32 cellular contexts compared by ENCODE assay signal in genomic region chr15:87736921-87737389, GRCh38.
DNase-seq lines count a peak whose midpoint lies in the region; ATAC-seq and TF ChIP-seq lines count a peak whose summit lies in the region.
"Had no signal": no experiment of that assay in that cellular context is flagged by ENCODE, and none has a peak within 500 bp of the region (broad histone marks: within the 10 kb centered on the region; RNA-seq: fewer than 3 reads in every experiment).

No MANE protein-coding gene starts in this region.

- no peaks in the 10 kb centered on the region for H3K36me3 Mint-ChIP-seq in activated naive CD4-positive, alpha-beta T cell treated with anti-CD3 and anti-CD28 coated beads, Interleukin-2, amount 50 U/mL, for 24 hours
- H3K36me3 Mint-ChIP-seq in naive thymus-derived CD4-positive, alpha-beta T cell = no peaks in the 10 kb centered on the region
- H3K36me3 Mint-ChIP-seq: stimulated activated memory B cell treated with anti-CD40 and anti-IgM and Interleukin-4, amounts not matched to agents 10 μg/mL and 1 μg/mL and 100 μg/mL, for 72 hours had no signal

- H3K9me3 ChIP-seq in SK-N-SH = no peaks in the 10 kb centered on the region
- H3K9me3 ChIP-seq in naive thymus-derived CD4-positive, alpha-beta T cell (ENCODE audit: control insufficient read depth in 2 of 3, low read length in 3 of 3) = no peaks in the 10 kb centered on the region
- H3K9me3 ChIP-seq in heart right ventricle = no peaks in the 10 kb centered on the region
- H3K9me3 ChIP-seq: colonic mucosa, suprapubic skin had no signal

- H3K27me3 Mint-ChIP-seq in activated naive CD4-positive, alpha-beta T cell treated with anti-CD3 and anti-CD28 coated beads, Interleukin-2, amount 50 U/mL, for 24 hours = no peaks in the 10 kb centered on the region
- peaks cover 0 to 4% (median 0%) of the 10 kb centered on the region in 5 donors for H3K27me3 Mint-ChIP-seq in naive thymus-derived CD4-positive, alpha-beta T cell
- H3K27me3 Mint-ChIP-seq: stimulated activated memory B cell treated with anti-CD40 and anti-IgM and Interleukin-4, amounts not matched to agents 10 μg/mL and 1 μg/mL and 100 μg/mL, for 72 hours had no signal

- peak overlapping the region; percentile 34 for H3K4me3 Mint-ChIP-seq in activated naive CD4-positive, alpha-beta T cell treated with anti-CD3 and anti-CD28 coated beads, Interleukin-2, amount 50 U/mL, for 24 hours
- peak overlapping the region; percentile 31 to 82 (median 70) for H3K4me3 Mint-ChIP-seq in naive thymus-derived CD4-positive, alpha-beta T cell
- H3K4me3 Mint-ChIP-seq: neural crest cell; stimulated activated memory B cell treated with anti-CD40 and anti-IgM and Interleukin-4, amounts not matched to agents 10 μg/mL and 1 μg/mL and 100 μg/mL, for 72 hours had no signal

- peak; percentile 66 for ATAC-seq in naive thymus-derived CD4-positive, alpha-beta T cell
- no peak for ATAC-seq in HG03175 (IDR thresholded peaks at IDR 0.05; ENCODE audit: unreplicated experiment)
- ATAC-seq in heart right ventricle = no peak
- ATAC-seq: GM12878; HCT116; left cardiac atrium; Right ventricle myocardium inferior; sciatic nerve; stimulated activated memory B cell treated with anti-CD40 and anti-IgM and Interleukin-4, amounts not matched to agents 10 μg/mL and 1 μg/mL and 100 μg/mL, for 72 hours had no signal

- peak overlapping the region; percentile 16; the same call in 1 of the 2 replicates for H2AFZ ChIP-seq in SK-N-SH (ENCODE audit: low read depth)
- H2AFZ ChIP-seq: PC-9 had no signal

- WGBS in SK-N-SH (ENCODE audit: low lambda C conversion rate) = 76% methylated on average over 4 of the region's 4 CpGs
- 80 to 81% methylated on average over 4 of the region's 4 CpGs for WGBS in heart right ventricle, 2 donors

- H3K9me2 ChIP-seq in SK-N-SH = no peaks in the 10 kb centered on the region

- H3K27ac Mint-ChIP-seq in activated naive CD4-positive, alpha-beta T cell treated with anti-CD3 and anti-CD28 coated beads, Interleukin-2, amount 50 U/mL, for 24 hours = peak overlapping the region; percentile 73
- peak overlapping the region; percentile 50 to 87 (median 67) for H3K27ac Mint-ChIP-seq in naive thymus-derived CD4-positive, alpha-beta T cell
- H3K27ac Mint-ChIP-seq: stimulated activated memory B cell treated with anti-CD40 and anti-IgM and Interleukin-4, amounts not matched to agents 10 μg/mL and 1 μg/mL and 100 μg/mL, for 72 hours had no signal

- 0 out of 2 replicates have a peak overlapping the region, but pooled peaks have one; percentile 8 for H3K9ac ChIP-seq in SK-N-SH

- H3K4me2 ChIP-seq in SK-N-SH = peak overlapping the region; percentile 5; the same call in 1 of the 2 replicates
- H3K4me2 ChIP-seq: PC-9 had no signal

- no peak overlapping the region for H3K4me3 ChIP-seq in SK-N-SH (ENCODE audit: low read depth in 2 of 2, low read length in 1 of 2)
- no peak overlapping the region for H3K4me3 ChIP-seq in naive thymus-derived CD4-positive, alpha-beta T cell (ENCODE audit: low read length)
- no peak overlapping the region for H3K4me3 ChIP-seq in heart right ventricle
- H3K4me3 ChIP-seq: colonic mucosa, GM12878, PC-9, suprapubic skin had no signal

- TF ChIP-seq CTCF in SK-N-SH (IDR thresholded peaks at IDR 0.05) (no peak), heart right ventricle (IDR thresholded peaks at IDR 0.05) (no peak)

- POLR2A ChIA-PET in SK-N-SH (lab: Yijun Ruan, JAX) = no interaction called here
- POLR2A ChIA-PET in naive thymus-derived CD4-positive, alpha-beta T cell (lab: Charles Lee) = no interaction called here

- H3K27ac ChIP-seq in SK-N-SH (ENCODE audit: low read depth in 2 of 2, low read length in 1 of 2) (peak overlapping the region in 1 of 2 experiments; percentile 61; a peak in 2 of 4 replicates), heart right ventricle (no peak overlapping the region)
- no peak overlapping the region for H3K27ac ChIP-seq in naive thymus-derived CD4-positive, alpha-beta T cell (ENCODE audit: low read depth, low read length)
- H3K27ac ChIP-seq: colonic mucosa, HL-60, PC-9, suprapubic skin, VCaP had no signal

- peaks cover 26% of the 10 kb centered on the region for H3K4me1 Mint-ChIP-seq in activated naive CD4-positive, alpha-beta T cell treated with anti-CD3 and anti-CD28 coated beads, Interleukin-2, amount 50 U/mL, for 24 hours
- H3K4me1 Mint-ChIP-seq in naive thymus-derived CD4-positive, alpha-beta T cell = peaks cover 9 to 34% (median 30%) of the 10 kb centered on the region in 7 donors
- H3K4me1 Mint-ChIP-seq: stimulated activated memory B cell treated with anti-CD40 and anti-IgM and Interleukin-4, amounts not matched to agents 10 μg/mL and 1 μg/mL and 100 μg/mL, for 72 hours had no signal

- no peak for DNase-seq in activated naive CD4-positive, alpha-beta T cell (lab: John Stamatoyannopoulos, UW)
- DNase-seq in EL (peak; percentile 53), SK-N-SH (no peak), heart right ventricle (no peak)
- DNase-seq in naive thymus-derived CD4-positive, alpha-beta T cell = peak in 6 of 9 donors; percentile 27 to 69 (median 54)
- no peak for DNase-seq in NK-92 treated with Interleukin-12 subunit alpha and Interleukin-12 subunit beta, amount 100 ng/mL, for 24 hours (lab: John Stamatoyannopoulos, UW)
- DNase-seq: activated CD4-positive, alpha-beta T cell treated with anti-CD3 and anti-CD28 coated beads, Interleukin-2, amount 50 U/mL, for 1 hour; activated effector memory CD4-positive, alpha-beta T cell treated with Interleukin-2 at 50 U/mL for 16 hours; amygdala; Calu3; colonic mucosa; DMS79 treated with DMSO at 0.1 percent for 48 hours; effector memory CD4-positive, alpha-beta T cell; Kasumi-1; left cardiac atrium; NCI-H1048; NCI-H1694 treated with DMSO at 0.1 percent for 48 hours; PC-9; posterior cingulate gyrus; stimulated activated CD4-positive, alpha-beta T cell treated with anti-CD3 and anti-CD28 coated beads, Interleukin-4, amount 100 ng/mL, for 24 hours; T-helper 9 cell had no signal

- H4K20me1 ChIP-seq in SK-N-SH (ENCODE audit: insufficient read depth) = no peaks in the 10 kb centered on the region

- H3F3A ChIP-seq in SK-N-SH (replicated peaks; ENCODE audit: insufficient read depth) = peaks cover 5% of the 10 kb centered on the region

- intact Hi-C loops in naive thymus-derived CD4-positive, alpha-beta T cell (cut with micrococcal nuclease) = no loop called here
- intact Hi-C loops in heart right ventricle (cut with DNase I) = loop anchor here in 1 of 10 donors (10.0 kb wide), 1 partner anchor 118 kb away; no protein-coding TSS in a partner anchor

- H3K36me3 ChIP-seq in SK-N-SH (replicated peaks in 1 of 2; ENCODE audit: control insufficient read depth in 1 of 2, insufficient read depth in 2 of 2, low read length in 1 of 2) (no peaks in the 10 kb centered on the region), heart right ventricle (no peaks in the 10 kb centered on the region)
- H3K36me3 ChIP-seq in naive thymus-derived CD4-positive, alpha-beta T cell (ENCODE audit: control insufficient read depth in 2 of 3, insufficient read depth in 3 of 3, low read length in 3 of 3) = no peaks in the 10 kb centered on the region
- H3K36me3 ChIP-seq: colonic mucosa, suprapubic skin had no signal

- H3K27me3 ChIP-seq in SK-N-SH (ENCODE audit: insufficient read depth) (no peaks in the 10 kb centered on the region), heart right ventricle (no peaks in the 10 kb centered on the region)
- H3K27me3 ChIP-seq in naive thymus-derived CD4-positive, alpha-beta T cell (ENCODE audit: control insufficient read depth in 2 of 2, insufficient read depth in 2 of 2, low read length in 2 of 2) = no peaks in the 10 kb centered on the region
- H3K27me3 ChIP-seq: colonic mucosa, suprapubic skin had no signal

- no peaks in the 10 kb centered on the region for H3K9me3 Mint-ChIP-seq in activated naive CD4-positive, alpha-beta T cell treated with anti-CD3 and anti-CD28 coated beads, Interleukin-2, amount 50 U/mL, for 24 hours
- peaks cover 0 to 4% (median 0%) of the 10 kb centered on the region in 11 donors for H3K9me3 Mint-ChIP-seq in naive thymus-derived CD4-positive, alpha-beta T cell
- H3K9me3 Mint-ChIP-seq: neural crest cell; stimulated activated memory B cell treated with anti-CD40 and anti-IgM and Interleukin-4, amounts not matched to agents 10 μg/mL and 1 μg/mL and 100 μg/mL, for 72 hours had no signal

- CTCF ChIA-PET in SK-N-SH (lab: Yijun Ruan, JAX) = no interaction called here
- CTCF ChIA-PET in naive thymus-derived CD4-positive, alpha-beta T cell (lab: Charles Lee) = no interaction called here

- no peaks in the 10 kb centered on the region for H3K79me2 ChIP-seq in SK-N-SH (ENCODE audit: insufficient read depth)

- no peak for TF ChIP-seq EP300 in SK-N-SH (IDR thresholded peaks at IDR 0.05; ENCODE audit: borderline replicate concordance in 1 of 2, low read depth in 1 of 2, low read length in 1 of 2)

- H3K4me1 ChIP-seq in SK-N-SH (ENCODE audit: control insufficient read depth in 1 of 2, insufficient read depth in 2 of 2, low read depth in 1 of 2, low read length in 1 of 2) (peaks cover 21 to 23% of the 10 kb centered on the region in 2 experiments), heart right ventricle (peaks cover 0 to 18% (median 7%) of the 10 kb centered on the region in 9 donors)
- peaks cover 0 to 10% of the 10 kb centered on the region in 2 donors for H3K4me1 ChIP-seq in naive thymus-derived CD4-positive, alpha-beta T cell (ENCODE audit: control insufficient read depth in 2 of 2, insufficient read depth in 2 of 2, low read length in 2 of 2)
- H3K4me1 ChIP-seq: colonic mucosa, suprapubic skin had no signal

- TF ChIP-seq RAD21 in SK-N-SH (IDR thresholded peaks at IDR 0.05; ENCODE audit: low read length) = no peak

TF ChIP-seq in SK-N-SH, 30 proteins besides CTCF, POLR2A, EP300 and RAD21 (continues in another document):
- TF ChIP-seq YY1 (IDR thresholded peaks at IDR 0.05; ENCODE audit: low read depth) = no peak
- TF ChIP-seq RCOR1 (IDR thresholded peaks at IDR 0.05; ENCODE audit: low read length) = no peak
- TF ChIP-seq USF2 (IDR thresholded peaks at IDR 0.05; ENCODE audit: borderline replicate concordance, low read depth, low read length) = no peak
- no peak for TF ChIP-seq RXRA (IDR thresholded peaks at IDR 0.05; ENCODE audit: borderline replicate concordance, low read depth)
- no peak for TF ChIP-seq MAX (IDR thresholded peaks at IDR 0.05; ENCODE audit: low read depth)

Comparison
In these comparisons a context has a peak if more than half of its experiments do, and no peak if none do; other contexts are left out.
1. DNase-seq: peak in EL (single experiment) and naive thymus-derived CD4-positive, alpha-beta T cell (6 of 9); none in activated naive CD4-positive, alpha-beta T cell (0 of 4), SK-N-SH (single experiment), heart right ventricle (0 of 2) and NK-92 treated with Interleukin-12 subunit alpha and Interleukin-12 subunit beta, amount 100 ng/mL, for 24 hours (single experiment).